ENCODE assay signal across 16 cellular contexts in the genomic region with DNA sequence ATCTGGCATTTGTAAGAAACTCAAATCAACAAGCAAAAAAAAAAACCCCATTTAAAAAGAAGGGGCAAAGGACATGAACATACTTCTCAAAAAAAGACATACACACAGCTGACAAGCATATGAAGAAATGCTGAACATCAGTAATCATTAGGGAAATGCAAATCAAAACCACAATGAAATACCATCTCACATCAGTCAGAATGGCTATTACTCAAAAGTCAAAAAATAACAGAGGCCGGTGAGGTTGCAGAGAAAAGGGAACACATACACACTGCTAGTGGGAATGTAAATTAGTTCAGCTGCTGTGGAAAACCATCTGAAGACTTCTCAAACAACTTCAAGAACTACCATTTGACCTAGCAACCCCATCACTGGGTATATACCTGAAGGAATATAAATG.
A peak's percentile ranks its signal among the peaks of the same experiment; 100 is the strongest.
DNase-seq lines count a peak whose midpoint lies in the region; ATAC-seq lines count a peak whose summit lies in the region.
"Had no signal": no experiment of that assay in that cellular context is flagged by ENCODE, and none has a peak within 500 bp of the region (broad histone marks: within the 10 kb centered on the region; RNA-seq: fewer than 3 reads in every experiment).

No MANE protein-coding gene starts in this region.

- CTCF ChIA-PET in naive thymus-derived CD4-positive, alpha-beta T cell (lab: Charles Lee): no interaction called here

- DNase-seq in NCI-H526 (lab: John Stamatoyannopoulos, UW): peak; percentile 34 to 70
- no peak for DNase-seq in naive thymus-derived CD4-positive, alpha-beta T cell
- DNase-seq in NCI-H1105 treated with DMSO at 0.1 percent for 48 hours (lab: John Stamatoyannopoulos, UW): no peak
- DNase-seq in activated CD4-positive, alpha-beta T cell treated with anti-CD3 and anti-CD28 coated beads, Interleukin-2, amount 50 U/mL, for 48 hours: no peak
- DNase-seq in T-helper 17 cell: no peak
- DNase-seq: gastrocnemius medialis, Peyer's patch, T-helper 9 cell had no signal

- H3K9me3 ChIP-seq in naive thymus-derived CD4-positive, alpha-beta T cell (ENCODE audit: control insufficient read depth in 2 of 3, low read length in 3 of 3): no peaks in the 10 kb centered on the region
- no peaks in the 10 kb centered on the region for H3K9me3 ChIP-seq in T-helper 17 cell (ENCODE audit: control insufficient read depth, low read length, poor library complexity, severe bottlenecking)
- H3K9me3 ChIP-seq: gastrocnemius medialis, neutrophil, Peyer's patch had no signal

- H3K27me3 Mint-ChIP-seq in naive thymus-derived CD4-positive, alpha-beta T cell: peaks cover 0 to 10% (median 6%) of the 10 kb centered on the region in 5 donors
- H3K27me3 Mint-ChIP-seq in T-helper 17 cell: peaks cover 17% of the 10 kb centered on the region
- H3K27me3 Mint-ChIP-seq: activated naive CD8-positive, alpha-beta T cell had no signal

- no peak overlapping the region for H3K4me3 Mint-ChIP-seq in naive thymus-derived CD4-positive, alpha-beta T cell
- H3K4me3 Mint-ChIP-seq in T-helper 17 cell: no peak overlapping the region
- H3K4me3 Mint-ChIP-seq: activated naive CD8-positive, alpha-beta T cell; stimulated activated effector memory CD8-positive, alpha-beta T cell treated with anti-CD3 and anti-CD28 coated beads, Interleukin-12 subunit alpha, Interleukin-12 subunit beta, amount 100 ng/mL, for 72 hours had no signal

- intact Hi-C loops in naive thymus-derived CD4-positive, alpha-beta T cell (cut with micrococcal nuclease): no loop called here

- H3K4me1 Mint-ChIP-seq in naive thymus-derived CD4-positive, alpha-beta T cell: peaks cover 0 to 2% (median 0%) of the 10 kb centered on the region in 7 donors
- H3K4me1 Mint-ChIP-seq in T-helper 17 cell: no peaks in the 10 kb centered on the region
- H3K4me1 Mint-ChIP-seq: stimulated activated effector memory CD8-positive, alpha-beta T cell treated with anti-CD3 and anti-CD28 coated beads, Interleukin-12 subunit alpha, Interleukin-12 subunit beta, amount 100 ng/mL, for 72 hours had no signal

- no peak overlapping the region for H3K27ac ChIP-seq in naive thymus-derived CD4-positive, alpha-beta T cell (ENCODE audit: low read depth, low read length)
- H3K27ac ChIP-seq: C4-2B, gastrocnemius medialis, KMS-11, neutrophil, Peyer's patch had no signal

- POLR2A ChIA-PET in naive thymus-derived CD4-positive, alpha-beta T cell (lab: Charles Lee): interaction anchor here (0.6 kb wide), 1 partner anchor 30 kb away, joined by 3 read pairs; no protein-coding TSS in a partner anchor

- no peaks in the 10 kb centered on the region for H3K4me1 ChIP-seq in naive thymus-derived CD4-positive, alpha-beta T cell (ENCODE audit: control insufficient read depth in 2 of 2, insufficient read depth in 2 of 2, low read length in 2 of 2)
- H3K4me1 ChIP-seq: gastrocnemius medialis, Peyer's patch had no signal

- no peaks in the 10 kb centered on the region for H3K36me3 ChIP-seq in naive thymus-derived CD4-positive, alpha-beta T cell (ENCODE audit: control insufficient read depth in 2 of 3, insufficient read depth in 3 of 3, low read length in 3 of 3)
- H3K36me3 ChIP-seq: gastrocnemius medialis, neutrophil, Peyer's patch had no signal

- H3K36me3 Mint-ChIP-seq in naive thymus-derived CD4-positive, alpha-beta T cell: no peaks in the 10 kb centered on the region
- peaks cover 3% of the 10 kb centered on the region for H3K36me3 Mint-ChIP-seq in T-helper 17 cell (ENCODE audit: low read depth)
- H3K36me3 Mint-ChIP-seq: stimulated activated effector memory CD8-positive, alpha-beta T cell treated with anti-CD3 and anti-CD28 coated beads, Interleukin-12 subunit alpha, Interleukin-12 subunit beta, amount 100 ng/mL, for 72 hours had no signal

- H3K27ac Mint-ChIP-seq in naive thymus-derived CD4-positive, alpha-beta T cell: no peak overlapping the region
- no peak overlapping the region for H3K27ac Mint-ChIP-seq in T-helper 17 cell
- H3K27ac Mint-ChIP-seq: activated naive CD8-positive, alpha-beta T cell; stimulated activated effector memory CD8-positive, alpha-beta T cell treated with anti-CD3 and anti-CD28 coated beads, Interleukin-12 subunit alpha, Interleukin-12 subunit beta, amount 100 ng/mL, for 72 hours had no signal

- H3K27me3 ChIP-seq in naive thymus-derived CD4-positive, alpha-beta T cell (ENCODE audit: control insufficient read depth in 2 of 2, insufficient read depth in 2 of 2, low read length in 2 of 2): no peaks in the 10 kb centered on the region
- H3K27me3 ChIP-seq: gastrocnemius medialis, neutrophil, Peyer's patch had no signal

- H3K4me3 ChIP-seq in naive thymus-derived CD4-positive, alpha-beta T cell (ENCODE audit: low read length): no peak overlapping the region
- H3K4me3 ChIP-seq: gastrocnemius medialis, Peyer's patch had no signal

- ATAC-seq in GM18870 (IDR thresholded peaks at IDR 0.05; ENCODE audit: unreplicated experiment): peak; percentile 81
- peak; percentile 61 for ATAC-seq in HG02678 (IDR thresholded peaks at IDR 0.05; ENCODE audit: unreplicated experiment)
- ATAC-seq in naive thymus-derived CD4-positive, alpha-beta T cell: peak; percentile 62
- no peak for ATAC-seq in GM21526 (IDR thresholded peaks at IDR 0.05; ENCODE audit: low FRiP score, unreplicated experiment)
- ATAC-seq in T-helper 17 cell: no peak
- ATAC-seq: gastrocnemius medialis; stimulated activated effector memory CD8-positive, alpha-beta T cell treated with anti-CD3 and anti-CD28 coated beads, Interleukin-12 subunit alpha, Interleukin-12 subunit beta, amount 100 ng/mL, for 72 hours had no signal

- peaks cover 0 to 2% (median 0%) of the 10 kb centered on the region in 11 donors for H3K9me3 Mint-ChIP-seq in naive thymus-derived CD4-positive, alpha-beta T cell
- H3K9me3 Mint-ChIP-seq: stimulated activated effector memory CD8-positive, alpha-beta T cell treated with anti-CD3 and anti-CD28 coated beads, Interleukin-12 subunit alpha, Interleukin-12 subunit beta, amount 100 ng/mL, for 72 hours had no signal

Comparison
In these comparisons a context has a peak if more than half of its experiments do, and no peak if none do; other contexts are left out.
1. ATAC-seq: peak in GM18870 (single experiment), HG02678 (single experiment) and naive thymus-derived CD4-positive, alpha-beta T cell (single experiment); none in GM21526 (single experiment) and T-helper 17 cell (single experiment).
2. DNase-seq: peak in NCI-H526 (2 of 2); none in naive thymus-derived CD4-positive, alpha-beta T cell (0 of 9), NCI-H1105 treated with DMSO at 0.1 percent for 48 hours (single experiment), activated CD4-positive, alpha-beta T cell treated with anti-CD3 and anti-CD28 coated beads, Interleukin-2, amount 50 U/mL, for 48 hours (0 of 2) and T-helper 17 cell (0 of 3).